ENCODE assay signal across 23 cellular contexts in the genomic region with DNA sequence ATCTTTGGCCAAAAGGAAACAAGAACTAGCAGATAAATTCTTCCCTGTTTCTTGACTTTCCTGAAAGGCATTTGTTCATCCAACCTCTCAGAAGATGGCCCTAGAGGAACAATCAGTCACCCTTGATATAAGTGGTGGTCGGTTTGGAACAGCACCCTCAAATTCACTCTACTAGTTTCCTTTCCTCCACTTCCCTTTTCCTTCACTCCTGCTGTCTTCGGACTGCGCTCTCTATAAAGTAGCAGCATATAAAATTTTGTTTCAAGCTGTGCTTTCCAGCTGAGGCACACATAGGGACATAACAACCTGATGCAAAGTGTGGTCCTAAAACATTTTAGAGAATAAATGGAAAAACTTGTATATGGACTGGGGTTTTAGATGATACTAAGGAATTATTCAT. TPM values are rescaled to one million over a fixed set of nuclear protein-coding genes. Genes with fewer than 3 reads are reported as not detected.
DNase-seq lines count a peak whose midpoint lies in the region; ATAC-seq, FAIRE-seq and TF ChIP-seq lines count a peak whose summit lies in the region.
"Had no signal": no experiment of that assay in that cellular context is flagged by ENCODE, and none has a peak within 500 bp of the region (broad histone marks: within the 10 kb centered on the region; RNA-seq: fewer than 3 reads in every experiment).

No MANE protein-coding gene starts in this region.

- H3K27me3 ChIP-seq in DOHH2 (ENCODE audit: control insufficient read depth, low read length): no peaks in the 10 kb centered on the region
- H3K27me3 ChIP-seq in GM23338 (ENCODE audit: insufficient read depth): no peaks in the 10 kb centered on the region
- no peaks in the 10 kb centered on the region for H3K27me3 ChIP-seq in OCI-LY1 (ENCODE audit: insufficient read depth, low read length)
- H3K27me3 ChIP-seq in H1 (replicated peaks in 1 of 4; ENCODE audit: control insufficient read depth in 3 of 4, extremely low read depth in 1 of 4, insufficient read depth in 3 of 4, low read length in 3 of 4): no peaks in the 10 kb centered on the region; a peak in 1 of 7 replicates

- H3K27me3 Mint-ChIP-seq in GM23338 (ENCODE audit: insufficient read depth, low read depth, poor library complexity) (peaks cover 3% of the 10 kb centered on the region), HFFc6 (ENCODE audit: insufficient read depth) (0 out of 2 replicates have a peak, but pooled peaks cover 2% of the 10 kb centered on the region)

- FAIRE-seq in H1 (lab: Jason Lieb, UNC): no peak
- FAIRE-seq: A549, H54, HTR-8/SVneo had no signal

- no peak overlapping the region for H3K18ac ChIP-seq in H1 (ENCODE audit: extremely low read depth, low read length)

- no peak overlapping the region for H4K5ac ChIP-seq in H1 (ENCODE audit: insufficient read length, low read depth, low read length)

- peaks cover 10% of the 10 kb centered on the region for H3K4me1 Mint-ChIP-seq in GM23338
- peaks cover 28% of the 10 kb centered on the region for H3K4me1 Mint-ChIP-seq in HFFc6 (ENCODE audit: low read depth)
- H3K4me1 Mint-ChIP-seq: T-cell had no signal

- H4K8ac ChIP-seq in H1 (ENCODE audit: extremely low read depth, insufficient read depth, low read length): no peak overlapping the region

- no peak overlapping the region for H2BK15ac ChIP-seq in H1 (ENCODE audit: low read length)

- H3F3A ChIP-seq in DOHH2 (ENCODE audit: control insufficient read depth, insufficient read depth): peaks cover 13% of the 10 kb centered on the region
- no peaks in the 10 kb centered on the region for H3F3A ChIP-seq in GM23338 (replicated peaks; ENCODE audit: low read depth)
- H3F3A ChIP-seq in OCI-LY1 (ENCODE audit: insufficient read depth, low read length): no peaks in the 10 kb centered on the region

- WGBS in H1 (ENCODE audit: extremely low coverage in 1 of 2, insufficient coverage in 1 of 2, insufficient read length in 1 of 2, insufficient replicate concordance in 2 of 2, low coverage in 1 of 2, low lambda C conversion rate in 2 of 2, missing lambda C conversion rate in 1 of 2), 2 experiments: 84% methylated on average over 3 of the region's 3 CpGs; no CpG with 5 or more reads in 1 of the 2 experiments

- no peaks in the 10 kb centered on the region for H3K79me1 ChIP-seq in H1 (ENCODE audit: low read depth, low read length)

- H3K9me3 Mint-ChIP-seq in GM23338: no peaks in the 10 kb centered on the region
- no peaks in the 10 kb centered on the region for H3K9me3 Mint-ChIP-seq in HFFc6
- H3K9me3 Mint-ChIP-seq: CD8-positive, alpha-beta T cell; T-cell had no signal

- H3K79me2 ChIP-seq in DOHH2 (ENCODE audit: control insufficient read depth, low read length) (no peaks in the 10 kb centered on the region), GM23338 (replicated peaks; ENCODE audit: insufficient read depth) (no peaks in the 10 kb centered on the region), OCI-LY1 (ENCODE audit: insufficient read depth, low read length) (no peaks in the 10 kb centered on the region), H1 (ENCODE audit: control insufficient read depth in 1 of 2, insufficient read depth in 2 of 2, low read length in 2 of 2) (no peaks in the 10 kb centered on the region)

- CTCF ChIA-PET in H1 (lab: Charles Lee; ENCODE audit: partially characterized antibody): no interaction called here

- no peaks in the 10 kb centered on the region for H3K9me3 ChIP-seq in DOHH2 (ENCODE audit: control insufficient read depth, insufficient read depth, low read length)
- H3K9me3 ChIP-seq in OCI-LY1 (ENCODE audit: low read length): no peaks in the 10 kb centered on the region
- no peaks in the 10 kb centered on the region for H3K9me3 ChIP-seq in H1 (ENCODE audit: insufficient read depth in 2 of 2, low read depth in 1 of 2, low read length in 1 of 2)
- H3K9me3 ChIP-seq: A549, Caco-2 had no signal

- no peak overlapping the region for H2BK120ac ChIP-seq in H1 (replicated peaks; ENCODE audit: low read depth, low read length)

- H3K9me2 ChIP-seq in DOHH2 (replicated peaks; ENCODE audit: control insufficient read depth, low read length) (no peaks in the 10 kb centered on the region), GM23338 (ENCODE audit: insufficient read depth) (no peaks in the 10 kb centered on the region), OCI-LY1 (ENCODE audit: low read depth, low read length) (no peaks in the 10 kb centered on the region)

- H2AK5ac ChIP-seq in H1 (ENCODE audit: low read depth, low read length): no peak overlapping the region

- H3K9ac ChIP-seq in OCI-LY1 (ENCODE audit: low read length) (no peak overlapping the region), H1 (replicated peaks in 1 of 4; ENCODE audit: extremely low read depth in 1 of 4, low read depth in 3 of 4, low read length in 3 of 4) (no peak overlapping the region)

- H3K36me3 ChIP-seq in DOHH2 (ENCODE audit: control insufficient read depth, low read length) (no peaks in the 10 kb centered on the region), GM23338 (ENCODE audit: insufficient read depth) (no peaks in the 10 kb centered on the region), OCI-LY1 (ENCODE audit: insufficient read depth, low read length) (no peaks in the 10 kb centered on the region), H1 (ENCODE audit: control insufficient read depth in 2 of 4, insufficient read depth in 4 of 4, low read length in 3 of 4) (no peaks in the 10 kb centered on the region)

- no peak overlapping the region for H3K23ac ChIP-seq in H1 (ENCODE audit: insufficient read length)

- H3K23me2 ChIP-seq in H1 (ENCODE audit: low read depth, low read length): no peaks in the 10 kb centered on the region

- TF ChIP-seq EP300 in H1 (IDR thresholded peaks at IDR 0.05; ENCODE audit: borderline replicate concordance in 1 of 2, low read depth in 2 of 2, low read length in 2 of 2): no peak

- H3K27ac Mint-ChIP-seq in GM23338 (no peak overlapping the region), HFFc6 (no peak overlapping the region)
- H3K27ac Mint-ChIP-seq: CD8-positive, alpha-beta T cell; T-cell had no signal

- H3K27ac ChIP-seq in DOHH2 (ENCODE audit: low read depth, low read length) (no peak overlapping the region), GM23338 (ENCODE audit: low read depth) (no peak overlapping the region), OCI-LY1 (ENCODE audit: low read depth, low read length, poor library complexity, severe bottlenecking) (peak overlapping the region; percentile 4), H1 (ENCODE audit: low read depth, low read length) (no peak overlapping the region)
- H3K27ac ChIP-seq: A549 had no signal

- H2BK20ac ChIP-seq in H1 (ENCODE audit: low read length): no peak overlapping the region

- no peak overlapping the region for H2BK12ac ChIP-seq in H1 (ENCODE audit: low read depth, low read length)

- no peak overlapping the region for H3K56ac ChIP-seq in H1 (replicated peaks; ENCODE audit: insufficient read length, low read depth, low read length)

- H3K4me3 ChIP-seq in DOHH2 (ENCODE audit: low read length) (peak overlapping the region; percentile 6; the same call in 1 of the 2 replicates), GM23338 (no peak overlapping the region), OCI-LY1 (ENCODE audit: low read depth, low read length, poor library complexity, severe bottlenecking) (no peak overlapping the region), H1 (ENCODE audit: extremely low read depth in 1 of 4, insufficient read depth in 2 of 4, low read depth in 3 of 4, low read length in 4 of 4) (no peak overlapping the region)
- H3K4me3 ChIP-seq: A549, GM12878 had no signal

- H3K4me3 Mint-ChIP-seq in GM23338 (no peak overlapping the region), HFFc6 (no peak overlapping the region)
- H3K4me3 Mint-ChIP-seq: CD8-positive, alpha-beta T cell; T-cell had no signal

- no peak for TF ChIP-seq RAD21 in H1 (IDR thresholded peaks at IDR 0.05 in 1 of 2, conservative IDR thresholded peaks at IDR 0.05 in 1 of 2; ENCODE audit: low read depth in 2 of 2, low read length in 2 of 2)

- no peak overlapping the region for H3K4ac ChIP-seq in H1 (replicated peaks; ENCODE audit: insufficient read length, low read depth, low read length)

- no peak for DNase-seq in GM23338 (ENCODE audit: low spot score)
- no peak for DNase-seq in H1 (ENCODE audit: low read depth in 1 of 2, low spot score in 2 of 2)
- no peak for DNase-seq in NCI-H146 (lab: John Stamatoyannopoulos, UW)
- no peak for DNase-seq in UCSD-AML1 (lab: John Stamatoyannopoulos, UW; ENCODE audit: unreplicated experiment)
- DNase-seq in HFFc6: no peak
- DNase-seq: C1 segment of cervical spinal cord; Caco-2; CD8-positive, alpha-beta T cell; GDM1; KG1; NCI-H1694; NCI-H2029 treated with DMSO at 0.1 percent for 48 hours; NCI-H446 treated with DMSO at 0.1 percent for 48 hours; NCI-H526; NCI-H82; NK-92 treated with Interleukin-12 subunit alpha and Interleukin-12 subunit beta, amount 100 ng/mL, for 24 hours; T-cell had no signal

- no peak for TF ChIP-seq POLR2A in H1 (IDR thresholded peaks at IDR 0.05; ENCODE audit: control extremely low read depth in 1 of 2, low read depth in 2 of 2, low read length in 2 of 2)

- TF ChIP-seq CTCF in DOHH2 (IDR thresholded peaks at IDR 0.05; ENCODE audit: low read depth, low read length, poor library complexity, severe bottlenecking): no peak
- no peak for TF ChIP-seq CTCF in GM23338 (conservative IDR thresholded peaks at IDR 0.05; ENCODE audit: low read depth in 2 of 2)
- TF ChIP-seq CTCF in OCI-LY1 (IDR thresholded peaks at IDR 0.05; ENCODE audit: low read length): no peak
- TF ChIP-seq CTCF in H1 (IDR thresholded peaks at IDR 0.05; ENCODE audit: control extremely low read depth in 1 of 3, insufficient read depth in 1 of 3, low read depth in 1 of 3, low read length in 3 of 3): no peak
- TF ChIP-seq CTCF in HFFc6 (IDR thresholded peaks at IDR 0.05): no peak

- H3K4me1 ChIP-seq in DOHH2 (ENCODE audit: control insufficient read depth, low read length): peaks cover 45% of the 10 kb centered on the region
- H3K4me1 ChIP-seq in GM23338 (ENCODE audit: insufficient read depth): 0 out of 2 replicates have a peak, but pooled peaks cover 1% of the 10 kb centered on the region
- peaks cover 30% of the 10 kb centered on the region for H3K4me1 ChIP-seq in OCI-LY1 (ENCODE audit: insufficient read depth, low read length, severe bottlenecking)
- peaks cover 0 to 4% (median 3%) of the 10 kb centered on the region in 4 experiments; a peak in 4 of 7 replicates for H3K4me1 ChIP-seq in H1 (replicated peaks in 1 of 4; ENCODE audit: control insufficient read depth in 3 of 4, insufficient read depth in 4 of 4, low read length in 3 of 4)
- H3K4me1 ChIP-seq: A549, Caco-2 had no signal

- ATAC-seq in GM23338: no peak
- ATAC-seq: A549; CD8-positive, alpha-beta T cell; GM12878; T-cell had no signal

- H2BK5ac ChIP-seq in H1 (ENCODE audit: low read depth, low read length): no peak overlapping the region

- H3K14ac ChIP-seq in H1 (ENCODE audit: insufficient read length): no peak overlapping the region

- H3K4me2 ChIP-seq in DOHH2 (ENCODE audit: low read length) (peak overlapping the region; percentile 33), GM23338 (no peak overlapping the region), OCI-LY1 (ENCODE audit: low read length) (no peak overlapping the region), H1 (ENCODE audit: insufficient read depth in 1 of 2, low read depth in 2 of 2, low read length in 2 of 2) (no peak overlapping the region)
- H3K4me2 ChIP-seq: A549 had no signal

- POLR2A ChIA-PET in H1 (lab: Charles Lee; ENCODE audit: partially characterized antibody): interaction anchor here (1.3 kb wide), 1 partner anchor 15 kb away, joined by 3 read pairs; no protein-coding TSS in a partner anchor

- H3K36me3 Mint-ChIP-seq in GM23338 (ENCODE audit: low read depth) (no peaks in the 10 kb centered on the region), HFFc6 (ENCODE audit: low read depth) (no peaks in the 10 kb centered on the region)
- H3K36me3 Mint-ChIP-seq: CD8-positive, alpha-beta T cell; T-cell had no signal

- H4K20me1 ChIP-seq in DOHH2 (ENCODE audit: control insufficient read depth, insufficient read depth, low read depth, low read length) (no peaks in the 10 kb centered on the region), GM23338 (replicated peaks; ENCODE audit: insufficient read depth) (no peaks in the 10 kb centered on the region), OCI-LY1 (ENCODE audit: insufficient read depth, low read length) (no peaks in the 10 kb centered on the region), H1 (replicated peaks in 1 of 2; ENCODE audit: control insufficient read depth in 1 of 2, insufficient read depth in 2 of 2, low read length in 2 of 2) (no peaks in the 10 kb centered on the region)

- H4K91ac ChIP-seq in H1 (replicated peaks; ENCODE audit: insufficient read length, low read length): no peak overlapping the region

- peak overlapping the region; percentile 66 for H2AFZ ChIP-seq in GM23338
- no peak overlapping the region for H2AFZ ChIP-seq in OCI-LY1 (ENCODE audit: low read length)
- peak overlapping the region; percentile 70 for H2AFZ ChIP-seq in H1 (ENCODE audit: low read length)

RNA-seq across cellular contexts. Expression of a gene that starts 29.0 kb away (rescaled TPM):
- total RNA-seq in GM23338 (2014; rRNA removed; shearing (Covaris generic)): 30.2 and 40.4 TPM in 2 replicates
- 7.3 and 7.9 TPM in 2 replicates for polyA plus RNA-seq in GM23338 (2016; fragmentation: Nextera tagmentation; extraction: Ambion mirVana)
- 31.1 and 33.5 TPM in 2 replicates for total RNA-seq in H1 (2021; fragmentation: NEBNext Ultra II Directional; extraction: Animal tissue kit (Norgen Biotek cat#: 25700))
- 3.8 TPM in 2 replicates for polyA plus RNA-seq in H1 (2011; rRNA removed)
- 5.4 TPM for polyA plus RNA-seq in H1 (2011; cell fraction: cytosol; rRNA removed)
- 4.7 TPM for polyA plus RNA-seq in H1 (2011; cell fraction: nucleus; rRNA removed)
- 3.6 to 10.1 TPM (median 7.9 TPM) in 4 replicates for polyA plus RNA-seq in H1 (2012, experiment 1 of 2)
- 0.80 TPM for polyA plus RNA-seq in H1 (2012, experiment 2 of 2)
- 11.8 TPM for polyA plus RNA-seq in H1 (2013, experiment 1 of 2)
- polyA plus RNA-seq in H1 (2013, experiment 2 of 2): 11.7 TPM
- polyA minus RNA-seq in H1 (2011; rRNA and poly(A)+ RNA removed): 26.2 and 41.0 TPM in 2 replicates
- polyA minus RNA-seq in H1 (2011; cell fraction: cytosol; rRNA and poly(A)+ RNA removed): 36.5 TPM
- 21.6 TPM for polyA minus RNA-seq in H1 (2011; cell fraction: nucleus; rRNA and poly(A)+ RNA removed)
- total RNA-seq in HFFc6 (2021; fragmentation: NEBNext Ultra II Directional; extraction: Animal tissue kit (Norgen Biotek cat#: 25700)): 10 to 100 TPM; 26.9 to 37.0 (median 33.8) TPM

RNA-seq across cellular contexts. Expression of a gene that starts 33.5 kb away (rescaled TPM):
- total RNA-seq in GM23338 (2014; rRNA removed; shearing (Covaris generic)): 101 and 108 TPM in 2 replicates
- polyA plus RNA-seq in GM23338 (2016; fragmentation: Nextera tagmentation; extraction: Ambion mirVana) (71.1 and 77.3 TPM in 2 replicates), H1 (2011; rRNA removed) (25.7 and 44.3 TPM in 2 replicates)
- total RNA-seq in H1 (2021; fragmentation: NEBNext Ultra II Directional; extraction: Animal tissue kit (Norgen Biotek cat#: 25700)): 105 and 112 TPM in 2 replicates
- polyA plus RNA-seq in H1 (2011; cell fraction: cytosol; rRNA removed): 44.5 TPM
- 16.9 TPM for polyA plus RNA-seq in H1 (2011; cell fraction: nucleus; rRNA removed)
- 65.2 to 92.6 TPM (median 77.3 TPM) in 4 replicates for polyA plus RNA-seq in H1 (2012, experiment 1 of 2)
- 15.8 TPM for polyA plus RNA-seq in H1 (2012, experiment 2 of 2)
- polyA plus RNA-seq in H1 (2013, experiment 1 of 2): 56.8 TPM
- polyA plus RNA-seq in H1 (2013, experiment 2 of 2): 63.2 TPM
- 53.6 and 56.2 TPM in 2 replicates for polyA minus RNA-seq in H1 (2011; rRNA and poly(A)+ RNA removed)
- polyA minus RNA-seq in H1 (2011; cell fraction: cytosol; rRNA and poly(A)+ RNA removed): 41.6 TPM
- polyA minus RNA-seq in H1 (2011; cell fraction: nucleus; rRNA and poly(A)+ RNA removed): 22.9 TPM
- 100 to 1,000 TPM in 5 of 6 experiments, 10 to 100 TPM in 1; 99.1 to 110 (median 109) TPM for total RNA-seq in HFFc6 (2021; fragmentation: NEBNext Ultra II Directional; extraction: Animal tissue kit (Norgen Biotek cat#: 25700))
